ENCODE assay signal across 1 cellular context in the genomic region with DNA sequence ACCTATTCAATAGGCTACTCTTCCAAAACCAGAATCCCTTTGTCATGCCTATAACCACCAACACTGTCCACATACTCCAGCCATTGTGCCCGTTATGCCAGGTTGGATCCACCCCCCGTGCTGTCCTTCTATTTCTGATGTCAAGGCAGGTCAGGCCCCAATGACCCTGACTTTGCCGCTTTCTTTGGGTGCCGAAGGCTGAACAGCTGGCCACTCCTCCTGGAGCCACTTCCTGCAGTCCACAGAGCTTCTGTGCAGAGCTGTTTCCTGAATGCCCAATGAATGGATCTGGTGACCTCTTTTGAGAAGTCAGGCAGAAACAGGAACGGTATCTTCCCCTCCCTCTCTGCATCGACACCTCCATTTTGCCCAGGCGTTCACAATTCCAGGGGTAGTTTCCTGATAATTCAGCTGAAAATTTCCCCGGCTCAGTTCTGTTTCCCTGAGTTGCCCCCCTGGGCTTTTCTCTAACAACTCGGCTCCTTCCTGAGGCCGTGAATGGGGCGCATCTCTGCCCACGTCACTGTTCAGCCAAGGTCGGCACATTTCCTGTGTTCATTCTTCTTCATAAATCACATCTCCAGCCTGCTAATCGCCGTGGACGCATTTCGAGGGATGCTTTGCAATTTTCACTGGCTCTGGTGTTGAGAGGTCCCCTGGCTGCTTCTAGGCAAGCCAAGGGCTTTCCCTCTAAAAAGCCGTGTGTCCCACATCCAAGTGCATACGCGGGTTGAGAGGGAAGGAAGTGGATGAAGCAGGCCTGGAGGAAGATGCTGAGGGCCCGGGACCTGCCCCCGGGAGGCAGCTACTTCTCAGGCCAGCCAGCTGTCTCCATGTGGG.
TF ChIP-seq lines count a peak whose summit lies in the region.

No MANE protein-coding gene starts in this region.

TF ChIP-seq in GM12878, 131 proteins besides CTCF, POLR2A, EP300 and RAD21:
- TF ChIP-seq BCLAF1 (IDR thresholded peaks at IDR 0.05) = no peak
- TF ChIP-seq ELK1 (IDR thresholded peaks at IDR 0.05; ENCODE audit: low read depth, low read length) = no peak
- TF ChIP-seq EGR1 (IDR thresholded peaks at IDR 0.05; ENCODE audit: borderline replicate concordance in 1 of 2, low read depth in 2 of 2, low read length in 2 of 2) = no peak
- no peak for TF ChIP-seq KLF5 (IDR thresholded peaks at IDR 0.05; ENCODE audit: partially characterized antibody)
